Comparison of ENCODE assay signal across 8 cellular contexts in the genomic region with DNA sequence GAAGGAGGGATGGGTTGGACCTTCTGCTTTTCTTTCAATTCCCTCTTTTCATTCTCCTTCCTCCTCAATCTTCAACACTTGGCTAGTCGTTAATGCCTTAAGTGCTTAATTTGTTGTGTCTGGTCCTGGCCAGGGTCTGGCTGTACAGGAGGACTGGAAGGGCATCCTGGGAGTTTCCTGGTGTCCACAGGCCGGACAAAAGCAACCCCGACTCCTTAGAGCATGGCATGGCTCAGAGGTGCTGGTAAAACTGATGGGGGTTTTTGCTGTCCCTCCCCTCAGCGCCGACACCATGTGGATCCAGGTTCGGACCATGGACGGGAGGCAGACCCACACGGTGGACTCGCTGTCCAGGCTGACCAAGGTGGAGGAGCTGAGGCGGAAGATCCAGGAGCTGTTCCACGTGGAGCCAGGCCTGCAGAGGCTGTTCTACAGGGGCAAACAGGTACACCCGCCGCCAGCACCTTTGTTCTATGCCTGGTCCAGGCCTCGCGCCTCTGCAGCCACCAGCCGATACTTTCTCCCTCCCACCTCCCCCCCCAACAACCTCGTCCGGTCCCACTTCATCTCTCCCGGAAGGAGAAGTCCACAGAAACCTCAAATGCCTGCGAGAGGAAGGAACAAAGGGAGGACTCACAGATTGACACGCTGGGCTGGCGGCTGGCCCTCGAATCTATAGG. TPM values are rescaled to one million over a fixed set of nuclear protein-coding genes. Genes with fewer than 3 reads are reported as not detected.
DNase-seq lines count a peak whose midpoint lies in the region; ATAC-seq and TF ChIP-seq lines count a peak whose summit lies in the region.

No MANE protein-coding gene starts in this region.

- H3K27me3 ChIP-seq in MG63 (no peaks in the 10 kb centered on the region), iPS-18a (ENCODE audit: control insufficient read depth, insufficient read depth, low read length) (no peaks in the 10 kb centered on the region), spleen (replicated peaks in 1 of 7) (peaks cover 0 to 11% (median 6%) of the 10 kb centered on the region in 7 donors)

- H3K4me1 ChIP-seq in iPS-18a (ENCODE audit: control insufficient read depth, low read depth, low read length) (peaks cover 20% of the 10 kb centered on the region), spleen (peaks cover 33 to 78% (median 70%) of the 10 kb centered on the region in 6 donors)

- H3K27ac Mint-ChIP-seq in activated naive CD4-positive, alpha-beta T cell treated with anti-CD3 and anti-CD28 coated beads, Interleukin-2, amount 50 U/mL, for 72 hours: peak overlapping the region; percentile 81 to 94

- H3K36me3 ChIP-seq in MG63 (peaks cover 31% of the 10 kb centered on the region), iPS-18a (ENCODE audit: control insufficient read depth, low read depth, low read length) (peaks cover 35% of the 10 kb centered on the region), spleen (peaks cover 0 to 21% (median 0%) of the 10 kb centered on the region in 6 donors)

- 7 to 14% (median 9%) methylated on average over 21 to 23 of the region's 23 CpGs for WGBS in spleen, 5 donors

- no peak for ATAC-seq in activated naive CD4-positive, alpha-beta T cell treated with anti-CD3 and anti-CD28 coated beads, Interleukin-2, amount 50 U/mL, for 72 hours
- no peak for ATAC-seq in HG03342 (IDR thresholded peaks at IDR 0.05; ENCODE audit: unreplicated experiment)

- peaks cover 47 to 53% of the 10 kb centered on the region in 2 donors for H3K36me3 Mint-ChIP-seq in activated naive CD4-positive, alpha-beta T cell treated with anti-CD3 and anti-CD28 coated beads, Interleukin-2, amount 50 U/mL, for 72 hours

- no peak for TF ChIP-seq POLR2A in spleen (IDR thresholded peaks at IDR 0.05)

- H3K4me3 ChIP-seq in MG63 (peak overlapping the region; percentile 62), iPS-18a (ENCODE audit: low read length) (peak overlapping the region; percentile 78), spleen (peak overlapping the region; percentile 62 to 94 (median 79))

- intact Hi-C loops in spleen (cut with DNase I; ENCODE audit: low total_unique reads): loop anchor here (5.0 to 10.0 kb wide), 2 partner anchors 38 to 96 kb away; no protein-coding TSS in a partner anchor

- H3K9ac ChIP-seq in iPS-18a (ENCODE audit: low read length): peak overlapping the region; percentile 2

- peak; percentile 33 for DNase-seq in activated CD4-positive, alpha-beta T cell treated with anti-CD3 and anti-CD28 coated beads for 48 hours
- DNase-seq in activated CD4-positive, alpha-beta T cell treated with anti-CD3 and anti-CD28 coated beads, Interleukin-2, amount 50 U/mL, for 4 hours: no peak
- DNase-seq in MG63 (peak; percentile 49), spleen (no peak), GOT3 (lab: John Stamatoyannopoulos, UW) (no peak)
- DNase-seq in activated naive CD4-positive, alpha-beta T cell treated with anti-CD3 and anti-CD28 coated beads, Interleukin-2, amount 50 U/mL, for 72 hours (ENCODE audit: low spot score in 2 of 2): peak in 1 of 2 donors; percentile 27

- no peaks in the 10 kb centered on the region for H3K9me3 Mint-ChIP-seq in activated naive CD4-positive, alpha-beta T cell treated with anti-CD3 and anti-CD28 coated beads, Interleukin-2, amount 50 U/mL, for 72 hours

- no peak for TF ChIP-seq CTCF in spleen (IDR thresholded peaks at IDR 0.05 in 8 of 11, conservative IDR thresholded peaks at IDR 0.05 in 3 of 11)

- H3K9me3 ChIP-seq in MG63 (no peaks in the 10 kb centered on the region), iPS-18a (ENCODE audit: control insufficient read depth, low read depth, low read length) (no peaks in the 10 kb centered on the region), spleen (no peaks in the 10 kb centered on the region)

- no peak overlapping the region for H3K27ac ChIP-seq in iPS-18a (ENCODE audit: low read length)
- peak overlapping the region in 6 of 8 donors; percentile 12 to 76 (median 52) for H3K27ac ChIP-seq in spleen

RNA-seq across cellular contexts. Expression of gene UHRF1, which starts 1.4 kb away (rescaled TPM):
- 47.1 and 56.8 TPM in 2 replicates for total RNA-seq in MG63 (2014; rRNA removed; shearing (Covaris generic); ENCODE audit: low replicate concordance)
- 100 to 1,000 TPM in 1 of 2 donors, 10 to 100 TPM in 1; 79.5 to 157 TPM for total RNA-seq in activated naive CD4-positive, alpha-beta T cell treated with anti-CD3 and anti-CD28 coated beads, Interleukin-2, amount 50 U/mL, for 72 hours
- total RNA-seq in spleen: 10 to 100 TPM in 1 of 7 donors, 1 to 10 TPM in 6; 2.1 to 10.8 (median 5.9) TPM
- 1 to 10 TPM; 1.5 to 6.8 (median 3.3) TPM for polyA plus RNA-seq in spleen

RNA-seq across cellular contexts. Expression of gene ARRDC5, which starts 8.0 kb away (rescaled TPM):
- not detected in 2 replicates for total RNA-seq in MG63 (2014; rRNA removed; shearing (Covaris generic); ENCODE audit: low replicate concordance)
- total RNA-seq in activated naive CD4-positive, alpha-beta T cell treated with anti-CD3 and anti-CD28 coated beads, Interleukin-2, amount 50 U/mL, for 72 hours: under 1 TPM in 1 of 2 donors, not detected in 1; 0.39 TPM
- total RNA-seq in spleen: 1 to 10 TPM; 4.1 to 9.4 (median 7.3) TPM
- polyA plus RNA-seq in spleen: 1 to 10 TPM; 1.4 to 1.9 (median 1.6) TPM

RNA-seq across cellular contexts. Expression of gene PLIN3, which starts 43.3 kb away (rescaled TPM):
- total RNA-seq in MG63 (2014; rRNA removed; shearing (Covaris generic); ENCODE audit: low replicate concordance): 140 and 291 TPM in 2 replicates
- total RNA-seq in activated naive CD4-positive, alpha-beta T cell treated with anti-CD3 and anti-CD28 coated beads, Interleukin-2, amount 50 U/mL, for 72 hours: 10 to 100 TPM; 47.5 TPM
- total RNA-seq in spleen: 10 to 100 TPM; 26.7 to 63.5 (median 46.9) TPM
- 10 to 100 TPM; 28.0 to 40.0 (median 29.3) TPM for polyA plus RNA-seq in spleen

RNA-seq across cellular contexts. Expression of gene KDM4B, which starts 58.2 kb away (rescaled TPM):
- total RNA-seq in MG63 (2014; rRNA removed; shearing (Covaris generic); ENCODE audit: low replicate concordance): 10.3 and 23.5 TPM in 2 replicates
- 10 to 100 TPM; 21.0 to 44.8 TPM for total RNA-seq in activated naive CD4-positive, alpha-beta T cell treated with anti-CD3 and anti-CD28 coated beads, Interleukin-2, amount 50 U/mL, for 72 hours
- total RNA-seq in spleen: 10 to 100 TPM; 37.9 to 80.5 (median 56.6) TPM
- polyA plus RNA-seq in spleen: 10 to 100 TPM; 18.3 to 31.8 (median 22.7) TPM

Comparison
In these comparisons a context has a peak if more than half of its experiments do, and no peak if none do; other contexts are left out.
1. DNase-seq: peak in activated CD4-positive, alpha-beta T cell treated with anti-CD3 and anti-CD28 coated beads for 48 hours (single experiment) and MG63 (single experiment); none in activated CD4-positive, alpha-beta T cell treated with anti-CD3 and anti-CD28 coated beads, Interleukin-2, amount 50 U/mL, for 4 hours (0 of 2), spleen (single experiment) and GOT3 (single experiment).
2. Peak in every context shown above with its lines, with median percentiles within 50 percentile points of each other: H3K4me3 ChIP-seq.